Comparison of ENCODE assay signal across 8 cellular contexts in the genomic region with DNA sequence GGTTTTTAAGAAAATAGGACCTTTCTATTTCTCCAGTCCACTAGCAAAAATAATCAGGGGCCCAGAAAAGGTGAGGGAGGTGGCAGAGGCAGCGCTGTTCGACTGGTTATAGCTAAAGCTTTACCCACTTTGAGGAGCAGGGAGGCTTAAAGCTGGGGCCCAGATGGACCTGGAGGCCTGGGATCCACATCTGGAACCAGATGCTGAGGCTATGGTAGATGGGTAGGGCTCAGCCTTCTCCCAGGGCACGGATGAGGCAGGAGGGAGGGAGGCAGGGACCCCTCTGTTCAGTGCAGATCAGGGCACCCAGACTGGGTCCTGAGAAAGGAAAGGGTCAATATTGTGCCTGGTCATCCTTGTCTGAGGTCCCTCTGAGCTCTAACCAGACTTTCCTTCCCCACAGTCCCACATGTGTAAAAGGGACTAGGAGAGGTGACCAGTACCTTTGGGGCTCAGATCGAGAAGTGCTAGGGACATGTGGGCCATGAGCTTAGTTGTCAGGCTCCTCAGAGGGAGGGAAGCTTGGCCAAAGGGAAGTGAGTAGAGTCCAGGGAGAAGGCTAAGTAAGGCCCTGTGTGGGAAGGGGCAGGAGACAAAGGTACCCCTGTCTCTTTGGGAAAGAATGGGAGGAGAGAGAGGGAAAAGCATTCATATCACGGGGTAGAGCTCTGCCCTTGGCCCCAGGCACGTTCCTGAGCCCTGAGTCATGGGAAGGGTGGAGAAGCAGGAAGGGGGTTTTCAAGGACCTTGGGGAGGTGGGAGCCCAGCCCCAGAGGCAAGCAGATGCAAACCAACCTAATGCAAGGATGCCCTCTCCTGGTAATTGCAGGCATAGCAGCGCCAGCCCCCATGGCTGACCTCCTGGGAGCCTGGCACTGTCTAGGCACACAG. TPM values are rescaled to one million over a fixed set of nuclear protein-coding genes. Genes with fewer than 3 reads are reported as not detected.
DNase-seq lines count a peak whose midpoint lies in the region; ATAC-seq and TF ChIP-seq lines count a peak whose summit lies in the region.

No MANE protein-coding gene starts in this region.

- H3K4me2 ChIP-seq in DND-41 (ENCODE audit: insufficient read depth, low read length) (no peak overlapping the region), Loucy (ENCODE audit: low read depth, low read length, poor library complexity, severe bottlenecking) (no peak overlapping the region)

- H3K27me3 Mint-ChIP-seq in activated naive CD8-positive, alpha-beta T cell = no peaks in the 10 kb centered on the region

- H4K20me1 ChIP-seq in DND-41 (ENCODE audit: insufficient read depth, low read length) (peaks cover 24% of the 10 kb centered on the region), Loucy (ENCODE audit: insufficient read depth, low read length, poor library complexity, severe bottlenecking) (no peaks in the 10 kb centered on the region)

- H3K27ac ChIP-seq in DND-41 (ENCODE audit: low read length) (no peak overlapping the region), ovary (peak overlapping the region; percentile 95 to 99), thyroid gland (peak overlapping the region; percentile 89 to 98 (median 89))

- H3K9me3 Mint-ChIP-seq in activated naive CD8-positive, alpha-beta T cell (ENCODE audit: low read depth) = no peaks in the 10 kb centered on the region

- H3K36me3 ChIP-seq in DND-41 (ENCODE audit: insufficient read depth, low read length) = no peaks in the 10 kb centered on the region
- no peaks in the 10 kb centered on the region for H3K36me3 ChIP-seq in Loucy (ENCODE audit: insufficient read depth, low read length)
- no peaks in the 10 kb centered on the region for H3K36me3 ChIP-seq in ovary
- H3K36me3 ChIP-seq in thyroid gland = peaks cover 44 to 46% of the 10 kb centered on the region in 2 donors

- H3K9ac ChIP-seq in DND-41 (ENCODE audit: low read depth, low read length) (no peak overlapping the region), Loucy (ENCODE audit: low read depth, low read length, poor library complexity, severe bottlenecking) (no peak overlapping the region)

- TF ChIP-seq EP300 in ovary (IDR thresholded peaks at IDR 0.05) = no peak

- no peak overlapping the region for H2AFZ ChIP-seq in DND-41 (ENCODE audit: low read depth, low read length)
- no peak overlapping the region for H2AFZ ChIP-seq in Loucy (ENCODE audit: low read length)

- H3K4me3 Mint-ChIP-seq in activated naive CD8-positive, alpha-beta T cell = no peak overlapping the region

- peak; percentile 49 for ATAC-seq in DND-41 (ENCODE audit: insufficient read depth, low read depth)
- ATAC-seq in HG02973 (IDR thresholded peaks at IDR 0.05; ENCODE audit: unreplicated experiment) = no peak

- H3K79me2 ChIP-seq in DND-41 (ENCODE audit: insufficient read depth, low read length) (no peaks in the 10 kb centered on the region), Loucy (ENCODE audit: insufficient read depth, low read length) (no peaks in the 10 kb centered on the region)

- intact Hi-C loops in head of caudate nucleus (cut with DNase I) (loop anchor here (2.0 kb wide), 2 partner anchors 31 to 39 kb away; no protein-coding TSS in a partner anchor), ovary (cut with DNase I) (loop anchor here (1.0 to 2.0 kb wide), 2 partner anchors 33 to 34 kb away; no protein-coding TSS in a partner anchor), thyroid gland (cut with DNase I) (loop anchor here (2.0 kb wide), 1 partner anchor 33 kb away; no protein-coding TSS in a partner anchor)

- no peaks in the 10 kb centered on the region for H3K36me3 Mint-ChIP-seq in activated naive CD8-positive, alpha-beta T cell

- H3K9me2 ChIP-seq in Loucy (replicated peaks; ENCODE audit: low read depth, low read length) = no peaks in the 10 kb centered on the region

- TF ChIP-seq CTCF in DND-41 (IDR thresholded peaks at IDR 0.05; ENCODE audit: borderline replicate concordance, extremely low read depth, low read length, poor library complexity, severe bottlenecking) = peak; percentile 99
- TF ChIP-seq CTCF in Loucy (conservative IDR thresholded peaks at IDR 0.05; ENCODE audit: low read length) = peak; percentile 96
- TF ChIP-seq CTCF in ovary (IDR thresholded peaks at IDR 0.05) = peak; percentile 94 to 100 (median 99)
- TF ChIP-seq CTCF in thyroid gland (IDR thresholded peaks at IDR 0.05) = peak; percentile 79 to 99 (median 96)

- DNase-seq in DND-41 (peak; percentile 74), SK-MEL-5 (ENCODE audit: low read depth, low spot score) (peak; percentile 99), head of caudate nucleus (peak in 41 of 42 donors; percentile 68 to 93 (median 82)), ovary (peak; percentile 93 to 97 (median 95)), thyroid gland (peak; percentile 91)

- TF ChIP-seq POLR2A in ovary (IDR thresholded peaks at IDR 0.05) (peak; percentile 44), thyroid gland (IDR thresholded peaks at IDR 0.05) (peak in 1 of 2 donors; percentile 32)

- in situ Hi-C loops in SK-MEL-5 (cut with HindIII; ENCODE audit: low pct_unique_long_range_greater_than_20kb, low sequenced_read_pairs) = no loop called here

- H3K4me3 ChIP-seq in DND-41 (ENCODE audit: low read depth in 1 of 2, low read length in 2 of 2) = no peak overlapping the region
- no peak overlapping the region for H3K4me3 ChIP-seq in Loucy (ENCODE audit: low read length, poor library complexity, severe bottlenecking)
- peak overlapping the region; percentile 17 for H3K4me3 ChIP-seq in ovary
- no peak overlapping the region for H3K4me3 ChIP-seq in thyroid gland (replicated peaks in 1 of 3)

- WGBS in ovary, 3 donors = 9 to 11% (median 11%) methylated on average over 7 of the region's 7 CpGs
- WGBS in thyroid gland, 2 donors = 41 to 42% methylated on average over 6 to 7 of the region's 7 CpGs

- H3K4me1 ChIP-seq in DND-41 (ENCODE audit: insufficient read depth, low read length) (peaks cover 23% of the 10 kb centered on the region), Loucy (ENCODE audit: insufficient read depth, low read length, poor library complexity, severe bottlenecking) (peaks cover 23% of the 10 kb centered on the region), ovary (ENCODE audit: insufficient read depth) (peaks cover 39% of the 10 kb centered on the region), thyroid gland (peaks cover 49 to 58% of the 10 kb centered on the region in 2 donors)

- H3K27ac Mint-ChIP-seq in activated naive CD8-positive, alpha-beta T cell = peak overlapping the region; percentile 70

- no peaks in the 10 kb centered on the region for H3K9me3 ChIP-seq in DND-41 (ENCODE audit: insufficient read depth, low read length, severe bottlenecking)
- no peaks in the 10 kb centered on the region for H3K9me3 ChIP-seq in Loucy (ENCODE audit: insufficient read depth, low read depth, low read length)
- H3K9me3 ChIP-seq in ovary = no peaks in the 10 kb centered on the region
- H3K9me3 ChIP-seq in thyroid gland = no peaks in the 10 kb centered on the region

- peaks cover 47% of the 10 kb centered on the region for H3K4me1 Mint-ChIP-seq in activated naive CD8-positive, alpha-beta T cell (ENCODE audit: low read depth)

- H3F3A ChIP-seq in Loucy (ENCODE audit: low read depth) = no peaks in the 10 kb centered on the region

- H3K27me3 ChIP-seq in DND-41 (ENCODE audit: insufficient read depth, low read length, poor library complexity) (no peaks in the 10 kb centered on the region), Loucy (ENCODE audit: insufficient read depth, low read length, poor library complexity, severe bottlenecking) (no peaks in the 10 kb centered on the region), ovary (no peaks in the 10 kb centered on the region), thyroid gland (no peaks in the 10 kb centered on the region)

RNA-seq across cellular contexts. Expression of a gene that starts 15.4 kb away (rescaled TPM):
- 515 and 576 TPM in 2 replicates for total RNA-seq in SK-MEL-5 (2014; rRNA removed; shearing (Covaris generic))
- polyA plus RNA-seq in SK-MEL-5 (2015; cell fraction: cytosol; rRNA removed) = 499 and 536 TPM in 2 replicates
- 364 and 397 TPM in 2 replicates for polyA plus RNA-seq in SK-MEL-5 (2015; cell fraction: nucleus; rRNA removed)
- 100 to 1,000 TPM; 197 to 609 (median 377) TPM for total RNA-seq in ovary
- polyA plus RNA-seq in ovary = 100 to 1,000 TPM in 1 of 2 donors, 10 to 100 TPM in 1; 50.1 to 157 TPM
- total RNA-seq in thyroid gland = 100 to 1,000 TPM; 235 to 412 (median 327) TPM

RNA-seq across cellular contexts. Expression of a gene that starts 23.5 kb away (rescaled TPM):
- 0.11 and 1.3 TPM in 2 replicates for total RNA-seq in SK-MEL-5 (2014; rRNA removed; shearing (Covaris generic))
- polyA plus RNA-seq in SK-MEL-5 (2015; cell fraction: cytosol; rRNA removed) = 0.13 and 0.33 TPM in 2 replicates
- 1.8 and 5.2 TPM in 2 replicates for polyA plus RNA-seq in SK-MEL-5 (2015; cell fraction: nucleus; rRNA removed)
- total RNA-seq in ovary (1 to 10 TPM; 2.7 to 9.0 (median 5.5) TPM), thyroid gland (10 to 100 TPM; 21.5 to 50.8 (median 37.5) TPM)
- 1 to 10 TPM; 2.1 to 2.8 TPM for polyA plus RNA-seq in ovary

RNA-seq across cellular contexts. Expression of a gene that starts 47.7 kb away (rescaled TPM):
- 3.0 and 3.4 TPM in 2 replicates for total RNA-seq in SK-MEL-5 (2014; rRNA removed; shearing (Covaris generic))
- 10.6 and 16.6 TPM in 2 replicates for polyA plus RNA-seq in SK-MEL-5 (2015; cell fraction: cytosol; rRNA removed)
- 8.2 and 8.7 TPM in 2 replicates for polyA plus RNA-seq in SK-MEL-5 (2015; cell fraction: nucleus; rRNA removed)
- total RNA-seq in ovary = 10 to 100 TPM in 4 of 7 donors, 1 to 10 TPM in 3; 3.5 to 12.4 (median 10.2) TPM
- 1 to 10 TPM; 5.6 to 6.6 TPM for polyA plus RNA-seq in ovary
- 1 to 10 TPM in 1 of 4 donors, under 1 TPM in 3; 0.17 to 1.8 (median 0.33) TPM for total RNA-seq in thyroid gland
